ENCODE assay signal across 8 cellular contexts in the genomic region with DNA sequence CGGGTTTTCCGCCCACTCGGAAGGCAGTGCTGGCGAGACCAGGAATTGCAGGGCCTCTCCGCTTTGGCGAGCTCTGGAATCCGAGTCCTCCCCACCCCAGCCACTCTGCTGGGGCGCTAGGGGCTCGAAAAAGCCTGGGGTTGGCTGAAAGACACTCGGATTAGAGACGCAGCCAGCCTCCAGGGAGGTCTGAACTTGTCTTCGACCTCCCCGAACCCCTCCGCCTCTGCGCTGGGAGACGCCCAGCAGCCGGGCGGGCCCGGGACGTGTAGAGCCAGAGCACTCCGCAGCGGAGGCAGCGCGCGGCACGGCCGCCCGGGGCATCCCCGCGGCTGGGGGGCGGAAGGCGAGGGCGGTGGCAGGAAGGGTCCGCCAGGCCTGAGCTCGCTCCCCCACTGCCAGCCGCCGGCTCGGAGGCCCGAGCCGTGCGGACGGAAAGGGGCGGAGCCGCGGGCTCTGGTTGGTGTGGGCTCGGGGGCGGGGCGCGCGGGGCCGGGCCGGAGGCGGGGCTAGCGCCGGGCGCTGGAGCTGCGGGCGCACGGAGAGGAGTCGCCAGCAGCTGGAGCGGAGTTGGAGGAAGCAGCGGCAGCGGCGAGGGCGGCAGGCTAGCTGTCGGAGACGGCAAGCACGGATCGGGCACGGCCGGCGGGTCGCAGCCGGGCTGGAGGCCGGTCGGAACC. TPM values are rescaled to one million over a fixed set of nuclear protein-coding genes. Genes with fewer than 3 reads are reported as not detected.
DNase-seq lines count a peak whose midpoint lies in the region; ATAC-seq and TF ChIP-seq lines count a peak whose summit lies in the region.

A gene (plus strand): TSS at position 549 of the 680 bp plus-strand sequence. CDS start 10,920 bp downstream, outside the sequence.

- no peaks in the 10 kb centered on the region for H3K36me3 ChIP-seq in SK-N-SH (replicated peaks in 1 of 2; ENCODE audit: control insufficient read depth in 1 of 2, insufficient read depth in 2 of 2, low read length in 1 of 2)
- H3K36me3 ChIP-seq in suprapubic skin = no peaks in the 10 kb centered on the region

- no peak for TF ChIP-seq RAD21 in SK-N-SH (IDR thresholded peaks at IDR 0.05; ENCODE audit: low read length)

- DNase-seq in GM12864 (ENCODE audit: low read depth) (peak; percentile 80), NCI-H1092 (lab: John Stamatoyannopoulos, UW) (peak; percentile 87), SK-N-SH (peak; percentile 96), globus pallidus (ENCODE audit: low spot score) (peak; percentile 97), occipital lobe (lab: John Stamatoyannopoulos, UW) (peak; percentile 96), suprapubic skin (ENCODE audit: low spot score in 2 of 2) (peak; percentile 95)
- peak; percentile 92 for DNase-seq in activated naive CD4-positive, alpha-beta T cell treated with anti-CD3 and anti-CD28 coated beads, Interleukin-2, amount 50 U/mL, for 16 hours

- ATAC-seq in HG02623 (IDR thresholded peaks at IDR 0.05; ENCODE audit: unreplicated experiment) = peak; percentile 77

- TF ChIP-seq CTCF in GM12864 (IDR thresholded peaks at IDR 0.05; ENCODE audit: low read depth, low read length, missing control alignments) (peak; percentile 35), SK-N-SH (IDR thresholded peaks at IDR 0.05) (peak; percentile 46), suprapubic skin (IDR thresholded peaks at IDR 0.05) (peak; percentile 46 to 58)

- peak within 1 kb of the TSS; percentile 86 for H2AFZ ChIP-seq in SK-N-SH (ENCODE audit: low read depth)

- H3K27ac ChIP-seq in SK-N-SH (ENCODE audit: low read depth in 2 of 2, low read length in 1 of 2) = peak within 1 kb of the TSS; percentile 97
- peak within 1 kb of the TSS; percentile 97 for H3K27ac ChIP-seq in suprapubic skin

- no peaks in the 10 kb centered on the region for H3F3A ChIP-seq in SK-N-SH (replicated peaks; ENCODE audit: insufficient read depth)

- H3K4me2 ChIP-seq in SK-N-SH = peak within 1 kb of the TSS; percentile 84

- H3K27me3 ChIP-seq in SK-N-SH (ENCODE audit: insufficient read depth) = no peaks in the 10 kb centered on the region
- no peaks in the 10 kb centered on the region for H3K27me3 ChIP-seq in suprapubic skin

- peak within 1 kb of the TSS; percentile 95 for H3K4me3 ChIP-seq in GM12864 (ENCODE audit: low read depth, low read length)
- peak within 1 kb of the TSS; percentile 78 to 95 for H3K4me3 ChIP-seq in SK-N-SH (ENCODE audit: low read depth in 2 of 2, low read length in 1 of 2)
- peak within 1 kb of the TSS; percentile 91 for H3K4me3 ChIP-seq in suprapubic skin

- TF ChIP-seq EP300 in SK-N-SH (IDR thresholded peaks at IDR 0.05; ENCODE audit: borderline replicate concordance in 1 of 2, low read depth in 1 of 2, low read length in 1 of 2) (peak; percentile 5 to 39; a peak in 1 of 4 replicates), suprapubic skin (IDR thresholded peaks at IDR 0.05) (no peak)

- POLR2A ChIA-PET in SK-N-SH (lab: Yijun Ruan, JAX) = interaction anchor here (0.7 to 3.2 kb wide), 10 partner anchors 10 to 1000 kb away, joined by 3 to 13 read pairs (median 3); no protein-coding TSS in a partner anchor

- TF ChIP-seq POLR2A in suprapubic skin (IDR thresholded peaks at IDR 0.05) = peak; percentile 40 to 91

- H3K4me1 ChIP-seq in SK-N-SH (ENCODE audit: control insufficient read depth in 1 of 2, insufficient read depth in 2 of 2, low read depth in 1 of 2, low read length in 1 of 2) (peaks cover 12 to 14% of the 10 kb centered on the region in 2 experiments; a peak in 3 of 4 replicates), suprapubic skin (peaks cover 30% of the 10 kb centered on the region)

- WGBS in SK-N-SH (ENCODE audit: low lambda C conversion rate) = 0% methylated on average over 10 of the region's 76 CpGs
- WGBS in suprapubic skin = 0% methylated on average over 6 of the region's 76 CpGs

- CTCF ChIA-PET in SK-N-SH (lab: Yijun Ruan, JAX) = interaction anchor here (0.6 to 9.6 kb wide), 10 partner anchors 11 to 969 kb away, joined by 3 to 72 read pairs (median 4); no protein-coding TSS in a partner anchor

- H3K9me3 ChIP-seq in SK-N-SH = peaks cover 4% of the 10 kb centered on the region; the same call in 1 of the 2 replicates
- H3K9me3 ChIP-seq in suprapubic skin = no peaks in the 10 kb centered on the region

- H3K79me2 ChIP-seq in SK-N-SH (ENCODE audit: insufficient read depth) = peaks cover 39% of the 10 kb centered on the region

- peak within 1 kb of the TSS; percentile 95 for H3K9ac ChIP-seq in SK-N-SH

- no peaks in the 10 kb centered on the region for H3K9me2 ChIP-seq in SK-N-SH

- H4K20me1 ChIP-seq in SK-N-SH (ENCODE audit: insufficient read depth) = peaks cover 24% of the 10 kb centered on the region

TF ChIP-seq in SK-N-SH, 30 proteins besides CTCF, POLR2A, EP300 and RAD21 (continues in another document):
- TF ChIP-seq TEAD4 (IDR thresholded peaks at IDR 0.05; ENCODE audit: borderline replicate concordance, insufficient read depth) (0 out of 2 replicates have a peak, but pooled peaks have one; percentile 26), SIN3A (IDR thresholded peaks at IDR 0.05; ENCODE audit: borderline replicate concordance, low read depth, low read length) (no peak; the same call in 1 of the 2 replicates), POLR2AphosphoS5 (IDR thresholded peaks at IDR 0.05; ENCODE audit: low read depth, low read length) (peak; percentile 80), FOXM1 (IDR thresholded peaks at IDR 0.05; ENCODE audit: low read depth) (no peak), SMC3 (IDR thresholded peaks at IDR 0.05; ENCODE audit: low read depth, low read length) (peak; percentile 8; the same call in 1 of the 2 replicates), RCOR1 (IDR thresholded peaks at IDR 0.05; ENCODE audit: low read length) (0 out of 2 replicates have a peak, but pooled peaks have one; percentile 26), MEF2A (IDR thresholded peaks at IDR 0.05; ENCODE audit: borderline replicate concordance, low read depth) (no peak), NRF1 (IDR thresholded peaks at IDR 0.05; ENCODE audit: low read depth, low read length) (no peak), GABPA (IDR thresholded peaks at IDR 0.05; ENCODE audit: low read depth) (no peak; the same call in 1 of the 2 replicates), NFIC (IDR thresholded peaks at IDR 0.05; ENCODE audit: borderline replicate concordance) (no peak), RXRA (IDR thresholded peaks at IDR 0.05; ENCODE audit: borderline replicate concordance, low read depth) (no peak), TCF12 (IDR thresholded peaks at IDR 0.05) (no peak; the same call in 1 of the 2 replicates), JUND (IDR thresholded peaks at IDR 0.05) (no peak), RFX5 (IDR thresholded peaks at IDR 0.05; ENCODE audit: low read length) (no peak; the same call in 1 of the 2 replicates)
- TF ChIP-seq, protein P1, sequence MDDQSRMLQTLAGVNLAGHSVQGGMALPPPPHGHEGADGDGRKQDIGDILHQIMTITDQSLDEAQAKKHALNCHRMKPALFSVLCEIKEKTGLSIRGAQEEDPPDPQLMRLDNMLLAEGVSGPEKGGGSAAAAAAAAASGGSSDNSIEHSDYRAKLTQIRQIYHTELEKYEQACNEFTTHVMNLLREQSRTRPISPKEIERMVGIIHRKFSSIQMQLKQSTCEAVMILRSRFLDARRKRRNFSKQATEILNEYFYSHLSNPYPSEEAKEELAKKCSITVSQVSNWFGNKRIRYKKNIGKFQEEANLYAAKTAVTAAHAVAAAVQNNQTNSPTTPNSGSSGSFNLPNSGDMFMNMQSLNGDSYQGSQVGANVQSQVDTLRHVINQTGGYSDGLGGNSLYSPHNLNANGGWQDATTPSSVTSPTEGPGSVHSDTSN (IDR thresholded peaks at IDR 0.05) = no peak
- TF ChIP-seq, protein P2, sequence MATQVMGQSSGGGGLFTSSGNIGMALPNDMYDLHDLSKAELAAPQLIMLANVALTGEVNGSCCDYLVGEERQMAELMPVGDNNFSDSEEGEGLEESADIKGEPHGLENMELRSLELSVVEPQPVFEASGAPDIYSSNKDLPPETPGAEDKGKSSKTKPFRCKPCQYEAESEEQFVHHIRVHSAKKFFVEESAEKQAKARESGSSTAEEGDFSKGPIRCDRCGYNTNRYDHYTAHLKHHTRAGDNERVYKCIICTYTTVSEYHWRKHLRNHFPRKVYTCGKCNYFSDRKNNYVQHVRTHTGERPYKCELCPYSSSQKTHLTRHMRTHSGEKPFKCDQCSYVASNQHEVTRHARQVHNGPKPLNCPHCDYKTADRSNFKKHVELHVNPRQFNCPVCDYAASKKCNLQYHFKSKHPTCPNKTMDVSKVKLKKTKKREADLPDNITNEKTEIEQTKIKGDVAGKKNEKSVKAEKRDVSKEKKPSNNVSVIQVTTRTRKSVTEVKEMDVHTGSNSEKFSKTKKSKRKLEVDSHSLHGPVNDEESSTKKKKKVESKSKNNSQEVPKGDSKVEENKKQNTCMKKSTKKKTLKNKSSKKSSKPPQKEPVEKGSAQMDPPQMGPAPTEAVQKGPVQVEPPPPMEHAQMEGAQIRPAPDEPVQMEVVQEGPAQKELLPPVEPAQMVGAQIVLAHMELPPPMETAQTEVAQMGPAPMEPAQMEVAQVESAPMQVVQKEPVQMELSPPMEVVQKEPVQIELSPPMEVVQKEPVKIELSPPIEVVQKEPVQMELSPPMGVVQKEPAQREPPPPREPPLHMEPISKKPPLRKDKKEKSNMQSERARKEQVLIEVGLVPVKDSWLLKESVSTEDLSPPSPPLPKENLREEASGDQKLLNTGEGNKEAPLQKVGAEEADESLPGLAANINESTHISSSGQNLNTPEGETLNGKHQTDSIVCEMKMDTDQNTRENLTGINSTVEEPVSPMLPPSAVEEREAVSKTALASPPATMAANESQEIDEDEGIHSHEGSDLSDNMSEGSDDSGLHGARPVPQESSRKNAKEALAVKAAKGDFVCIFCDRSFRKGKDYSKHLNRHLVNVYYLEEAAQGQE (IDR thresholded peaks at IDR 0.05; ENCODE audit: low read depth, low read length) = no peak
- TF ChIP-seq, protein P3, sequence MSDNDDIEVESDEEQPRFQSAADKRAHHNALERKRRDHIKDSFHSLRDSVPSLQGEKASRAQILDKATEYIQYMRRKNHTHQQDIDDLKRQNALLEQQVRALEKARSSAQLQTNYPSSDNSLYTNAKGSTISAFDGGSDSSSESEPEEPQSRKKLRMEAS (IDR thresholded peaks at IDR 0.05; ENCODE audit: low read depth) = no peak
- TF ChIP-seq, protein P4, sequence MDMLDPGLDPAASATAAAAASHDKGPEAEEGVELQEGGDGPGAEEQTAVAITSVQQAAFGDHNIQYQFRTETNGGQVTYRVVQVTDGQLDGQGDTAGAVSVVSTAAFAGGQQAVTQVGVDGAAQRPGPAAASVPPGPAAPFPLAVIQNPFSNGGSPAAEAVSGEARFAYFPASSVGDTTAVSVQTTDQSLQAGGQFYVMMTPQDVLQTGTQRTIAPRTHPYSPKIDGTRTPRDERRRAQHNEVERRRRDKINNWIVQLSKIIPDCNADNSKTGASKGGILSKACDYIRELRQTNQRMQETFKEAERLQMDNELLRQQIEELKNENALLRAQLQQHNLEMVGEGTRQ (IDR thresholded peaks at IDR 0.05; ENCODE audit: borderline replicate concordance, low read depth, low read length) = no peak

RNA-seq across cellular contexts. Expression of the gene that starts here (rescaled TPM):
- 2.0 and 2.7 TPM in 2 replicates for polyA plus RNA-seq in SK-N-SH (2012; rRNA removed)
- 2.5 and 2.7 TPM in 2 replicates for polyA plus RNA-seq in SK-N-SH (2012; cell fraction: cytosol; rRNA removed)
- 2.2 and 3.9 TPM in 2 replicates for polyA plus RNA-seq in SK-N-SH (2012; cell fraction: nucleus; rRNA removed)
- 177 TPM for total RNA-seq in occipital lobe
- total RNA-seq in suprapubic skin = 100 to 1,000 TPM in 3 of 4 donors, 10 to 100 TPM in 1; 96.5 to 257 (median 181) TPM

Comparison
In these comparisons a context has a peak if more than half of its experiments do, and no peak if none do; other contexts are left out.
1. Peak in every context shown above with its lines: DNase-seq, ATAC-seq, H3K4me3 ChIP-seq and H3K27ac ChIP-seq.